ENCODE assay signal across 10 cellular contexts in genomic region chr4:144975718-144976117, GRCh38.
"Had no signal": no experiment of that assay in that cellular context is flagged by ENCODE, and none has a peak within 500 bp of the region (broad histone marks: within the 10 kb centered on the region; RNA-seq: fewer than 3 reads in every experiment).

No MANE protein-coding gene starts in this region.

- H3K36me3 ChIP-seq: HAP-1 had no signal

- H3K4me1 ChIP-seq: HAP-1 had no signal

- H3K27ac ChIP-seq: GM23248 had no signal

- H3K9me3 ChIP-seq: HAP-1 had no signal

- DNase-seq: GM23248, GOT3, H7, H9, HCEC 1CT, HFFc6 had no signal

- H3K4me2 ChIP-seq: GM23338 had no signal

- ATAC-seq: GM23338 had no signal

- H3K9ac ChIP-seq: GM23248 had no signal

- FAIRE-seq: H1, H54 had no signal

- H2AFZ ChIP-seq: GM23248, GM23338 had no signal

- H3K4me3 ChIP-seq: GM23248, GM23338, HAP-1 had no signal
